Comparison of ENCODE assay signal across 22 cellular contexts in the genomic region with DNA sequence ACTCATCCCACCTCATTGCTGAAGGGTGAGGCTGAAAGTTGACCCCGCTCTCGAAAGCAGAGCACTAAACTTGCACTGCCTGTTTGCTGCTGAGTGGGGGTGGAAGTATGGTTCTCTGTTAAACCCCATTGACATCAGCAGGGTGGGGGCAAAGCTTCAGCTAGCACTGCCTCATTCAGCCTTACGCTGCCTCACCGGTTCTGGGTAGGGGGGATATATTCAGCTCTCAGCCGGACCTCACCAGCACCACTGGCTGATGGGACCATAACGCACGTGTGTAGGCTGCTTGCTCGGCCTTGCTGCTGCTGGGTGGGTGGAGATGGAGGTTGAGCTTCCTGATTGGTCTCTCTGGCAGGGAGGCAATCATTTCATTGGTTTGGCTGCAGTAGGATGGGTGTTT.
A peak's percentile ranks its signal among the peaks of the same experiment; 100 is the strongest.
DNase-seq lines count a peak whose midpoint lies in the region; ATAC-seq and TF ChIP-seq lines count a peak whose summit lies in the region.
"Had no signal": no experiment of that assay in that cellular context is flagged by ENCODE, and none has a peak within 500 bp of the region (broad histone marks: within the 10 kb centered on the region; RNA-seq: fewer than 3 reads in every experiment).

No MANE protein-coding gene starts in this region.

- no peaks in the 10 kb centered on the region for H3K36me3 ChIP-seq in esophagus muscularis mucosa
- H3K36me3 ChIP-seq in neuronal stem cell (replicated peaks in 1 of 2; ENCODE audit: control insufficient read depth in 2 of 2, insufficient read depth in 2 of 2, low read length in 2 of 2) = no peaks in the 10 kb centered on the region
- no peaks in the 10 kb centered on the region for H3K36me3 ChIP-seq in PC-9 (ENCODE audit: low read depth)
- H3K36me3 ChIP-seq: BE2C, BLaER1 had no signal

- H3K23ac ChIP-seq in neuronal stem cell (ENCODE audit: low read depth, low read length, poor library complexity) = no peak overlapping the region

- peak overlapping the region; percentile 0 for H3K9ac ChIP-seq in neuronal stem cell (ENCODE audit: low read depth, low read length, poor library complexity)
- H3K9ac ChIP-seq: BLaER1 had no signal

- no peak overlapping the region for H2AK5ac ChIP-seq in neuronal stem cell (ENCODE audit: low read depth, low read length)

- no peak overlapping the region for H3K4me2 ChIP-seq in neuronal stem cell (ENCODE audit: insufficient read depth, low read length, poor library complexity, severe bottlenecking)
- no peak overlapping the region for H3K4me2 ChIP-seq in PC-9
- H3K4me2 ChIP-seq: BLaER1 had no signal

- no peak overlapping the region for H2BK12ac ChIP-seq in neuronal stem cell (ENCODE audit: low read length)

- H3K79me2 ChIP-seq in PC-9 (ENCODE audit: low read depth) = no peaks in the 10 kb centered on the region

- no peak overlapping the region for H2BK15ac ChIP-seq in neuronal stem cell (ENCODE audit: low read length)

- TF ChIP-seq POLR2A in esophagus muscularis mucosa (IDR thresholded peaks at IDR 0.05; ENCODE audit: low read depth) = no peak

- H3K18ac ChIP-seq in neuronal stem cell (ENCODE audit: low read length) = no peak overlapping the region

- intact Hi-C loops in esophagus muscularis mucosa (cut with DNase I) (no loop called here), PC-9 (cut with micrococcal nuclease; ENCODE audit: unreplicated experiment) (no loop called here)

- H3K4me1 ChIP-seq in esophagus muscularis mucosa = no peaks in the 10 kb centered on the region
- no peaks in the 10 kb centered on the region for H3K4me1 ChIP-seq in neuronal stem cell (ENCODE audit: control insufficient read depth in 2 of 2, insufficient read depth in 1 of 2, low read depth in 1 of 2, low read length in 2 of 2)
- no peaks in the 10 kb centered on the region for H3K4me1 ChIP-seq in PC-9 (replicated peaks; ENCODE audit: insufficient read depth)
- H3K4me1 ChIP-seq: BE2C, BLaER1 had no signal

- H3K4ac ChIP-seq in neuronal stem cell (ENCODE audit: low read length) = no peak overlapping the region

- no TSS peak for BruUV-seq in PC-9 (replicated peaks; lab: Mats Ljungman, UMichigan)

- no peaks in the 10 kb centered on the region for H3K9me2 ChIP-seq in PC-9 (ENCODE audit: insufficient read depth)

- H3K9me3 ChIP-seq in esophagus muscularis mucosa = peaks cover 0 to 29% (median 19%) of the 10 kb centered on the region in 4 donors
- H3K9me3 ChIP-seq in neuronal stem cell (replicated peaks in 1 of 2; ENCODE audit: control insufficient read depth in 2 of 2, insufficient read depth in 1 of 2, low read depth in 1 of 2, low read length in 2 of 2) = peaks cover 9 to 22% of the 10 kb centered on the region in 2 donors
- H3K9me3 ChIP-seq in PC-9 (ENCODE audit: insufficient read depth, low read depth) = no peaks in the 10 kb centered on the region
- H3K9me3 ChIP-seq: BE2C had no signal

- H4K8ac ChIP-seq in neuronal stem cell (ENCODE audit: low read depth, low read length) = no peak overlapping the region

- H3K4me3 ChIP-seq in esophagus muscularis mucosa (no peak overlapping the region), neuronal stem cell (ENCODE audit: low read length in 2 of 2) (no peak overlapping the region), PC-9 (no peak overlapping the region)
- H3K4me3 ChIP-seq: BLaER1, GM12878 had no signal

- H3F3A ChIP-seq in PC-9 (ENCODE audit: insufficient read depth, low read depth) = no peaks in the 10 kb centered on the region

- POLR2A ChIA-PET in PC-9 (lab: Charles Lee; ENCODE audit: unreplicated experiment) = no interaction called here

- H2BK5ac ChIP-seq in neuronal stem cell (ENCODE audit: low read length) = no peak overlapping the region

- 70% methylated on average over 8 of the region's 8 CpGs for WGBS in esophagus muscularis mucosa
- WGBS in neuronal stem cell (ENCODE audit: extremely low coverage in 2 of 2, insufficient read length in 2 of 2, insufficient replicate concordance in 1 of 2), 2 donors = no CpG with 5 or more reads among the region's 8 CpGs

- CTCF ChIA-PET in PC-9 (lab: Charles Lee) = no interaction called here

- H3K27me3 ChIP-seq in esophagus muscularis mucosa (no peaks in the 10 kb centered on the region), neuronal stem cell (ENCODE audit: control insufficient read depth in 3 of 3, insufficient read depth in 3 of 3, low read depth in 1 of 3, low read length in 3 of 3) (no peaks in the 10 kb centered on the region), PC-9 (ENCODE audit: insufficient read depth, low read depth) (no peaks in the 10 kb centered on the region)
- H3K27me3 ChIP-seq: BE2C, BLaER1 had no signal

- H4K91ac ChIP-seq in neuronal stem cell (ENCODE audit: low read depth, low read length, poor library complexity) = no peak overlapping the region

- H3K27ac ChIP-seq in esophagus muscularis mucosa (replicated peaks in 1 of 4) = no peak overlapping the region
- no peak overlapping the region for H3K27ac ChIP-seq in neuronal stem cell (replicated peaks; ENCODE audit: low read length)
- H3K27ac ChIP-seq in PC-9 = no peak overlapping the region
- H3K27ac ChIP-seq: BLaER1 had no signal

- no peak for TF ChIP-seq CTCF in esophagus muscularis mucosa (IDR thresholded peaks at IDR 0.05)
- no peak for TF ChIP-seq CTCF in PC-9 (conservative IDR thresholded peaks at IDR 0.05)

- ATAC-seq in GM19455 (IDR thresholded peaks at IDR 0.05; ENCODE audit: unreplicated experiment) = no peak
- ATAC-seq: GM12878 had no signal

- no peaks in the 10 kb centered on the region for H3K79me1 ChIP-seq in neuronal stem cell (ENCODE audit: low read depth, low read length)

- H2AFZ ChIP-seq in neuronal stem cell (ENCODE audit: low read length) = no peak overlapping the region
- H2AFZ ChIP-seq in PC-9 = no peak overlapping the region

- no peak for TF ChIP-seq EP300 in esophagus muscularis mucosa (IDR thresholded peaks at IDR 0.05)

- no peak overlapping the region for H2BK120ac ChIP-seq in neuronal stem cell (ENCODE audit: low read depth, low read length)

- no peak overlapping the region for H3K14ac ChIP-seq in neuronal stem cell (ENCODE audit: low read length)

- DNase-seq in esophagus muscularis mucosa (ENCODE audit: extremely low spot score) = peak; percentile 78
- no peak for DNase-seq in neuronal stem cell (ENCODE audit: low spot score)
- DNase-seq in NCI-H2081 treated with DMSO at 0.1 percent for 48 hours (lab: John Stamatoyannopoulos, UW) = no peak
- DNase-seq in PC-9 = no peak
- DNase-seq: 8988T; ACHN; BE2C; C1 segment of cervical spinal cord; CD4-positive, alpha-beta memory T cell; CD4-positive, CD25-positive, alpha-beta regulatory T cell; CD8-positive, alpha-beta memory T cell; COR-L47; DMS 273 treated with DMSO at 0.1 percent for 48 hours; DMS153; DMS53; DMS79; DND-41; EL; GDM1 had no signal

- no peaks in the 10 kb centered on the region for H4K20me1 ChIP-seq in PC-9 (ENCODE audit: insufficient read depth)
- H4K20me1 ChIP-seq: BLaER1 had no signal
